Comparison of ENCODE assay signal across 1 cellular context in the genomic region with DNA sequence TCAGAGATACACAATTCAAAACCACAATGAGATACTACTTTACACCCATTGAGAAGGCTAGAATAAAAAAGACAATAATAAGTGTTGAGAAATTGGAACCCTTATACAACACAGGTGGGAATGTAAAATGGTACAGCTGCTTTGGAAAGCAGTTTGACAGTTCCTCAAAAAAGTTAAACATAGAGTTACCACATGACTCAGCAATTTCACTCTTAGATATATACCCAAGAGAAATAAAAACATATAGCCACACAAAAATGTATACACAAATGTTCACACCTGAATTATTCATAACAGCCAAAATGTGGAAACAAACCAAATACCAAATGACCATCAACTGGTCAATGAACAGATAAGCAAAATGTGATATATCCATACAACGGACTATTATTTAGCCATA.
TF ChIP-seq lines count a peak whose summit lies in the region.

No MANE protein-coding gene starts in this region.

TF ChIP-seq in HepG2, 621 proteins besides CTCF, POLR2A, EP300 and RAD21 (continued from another document):
- TF ChIP-seq, protein P1, sequence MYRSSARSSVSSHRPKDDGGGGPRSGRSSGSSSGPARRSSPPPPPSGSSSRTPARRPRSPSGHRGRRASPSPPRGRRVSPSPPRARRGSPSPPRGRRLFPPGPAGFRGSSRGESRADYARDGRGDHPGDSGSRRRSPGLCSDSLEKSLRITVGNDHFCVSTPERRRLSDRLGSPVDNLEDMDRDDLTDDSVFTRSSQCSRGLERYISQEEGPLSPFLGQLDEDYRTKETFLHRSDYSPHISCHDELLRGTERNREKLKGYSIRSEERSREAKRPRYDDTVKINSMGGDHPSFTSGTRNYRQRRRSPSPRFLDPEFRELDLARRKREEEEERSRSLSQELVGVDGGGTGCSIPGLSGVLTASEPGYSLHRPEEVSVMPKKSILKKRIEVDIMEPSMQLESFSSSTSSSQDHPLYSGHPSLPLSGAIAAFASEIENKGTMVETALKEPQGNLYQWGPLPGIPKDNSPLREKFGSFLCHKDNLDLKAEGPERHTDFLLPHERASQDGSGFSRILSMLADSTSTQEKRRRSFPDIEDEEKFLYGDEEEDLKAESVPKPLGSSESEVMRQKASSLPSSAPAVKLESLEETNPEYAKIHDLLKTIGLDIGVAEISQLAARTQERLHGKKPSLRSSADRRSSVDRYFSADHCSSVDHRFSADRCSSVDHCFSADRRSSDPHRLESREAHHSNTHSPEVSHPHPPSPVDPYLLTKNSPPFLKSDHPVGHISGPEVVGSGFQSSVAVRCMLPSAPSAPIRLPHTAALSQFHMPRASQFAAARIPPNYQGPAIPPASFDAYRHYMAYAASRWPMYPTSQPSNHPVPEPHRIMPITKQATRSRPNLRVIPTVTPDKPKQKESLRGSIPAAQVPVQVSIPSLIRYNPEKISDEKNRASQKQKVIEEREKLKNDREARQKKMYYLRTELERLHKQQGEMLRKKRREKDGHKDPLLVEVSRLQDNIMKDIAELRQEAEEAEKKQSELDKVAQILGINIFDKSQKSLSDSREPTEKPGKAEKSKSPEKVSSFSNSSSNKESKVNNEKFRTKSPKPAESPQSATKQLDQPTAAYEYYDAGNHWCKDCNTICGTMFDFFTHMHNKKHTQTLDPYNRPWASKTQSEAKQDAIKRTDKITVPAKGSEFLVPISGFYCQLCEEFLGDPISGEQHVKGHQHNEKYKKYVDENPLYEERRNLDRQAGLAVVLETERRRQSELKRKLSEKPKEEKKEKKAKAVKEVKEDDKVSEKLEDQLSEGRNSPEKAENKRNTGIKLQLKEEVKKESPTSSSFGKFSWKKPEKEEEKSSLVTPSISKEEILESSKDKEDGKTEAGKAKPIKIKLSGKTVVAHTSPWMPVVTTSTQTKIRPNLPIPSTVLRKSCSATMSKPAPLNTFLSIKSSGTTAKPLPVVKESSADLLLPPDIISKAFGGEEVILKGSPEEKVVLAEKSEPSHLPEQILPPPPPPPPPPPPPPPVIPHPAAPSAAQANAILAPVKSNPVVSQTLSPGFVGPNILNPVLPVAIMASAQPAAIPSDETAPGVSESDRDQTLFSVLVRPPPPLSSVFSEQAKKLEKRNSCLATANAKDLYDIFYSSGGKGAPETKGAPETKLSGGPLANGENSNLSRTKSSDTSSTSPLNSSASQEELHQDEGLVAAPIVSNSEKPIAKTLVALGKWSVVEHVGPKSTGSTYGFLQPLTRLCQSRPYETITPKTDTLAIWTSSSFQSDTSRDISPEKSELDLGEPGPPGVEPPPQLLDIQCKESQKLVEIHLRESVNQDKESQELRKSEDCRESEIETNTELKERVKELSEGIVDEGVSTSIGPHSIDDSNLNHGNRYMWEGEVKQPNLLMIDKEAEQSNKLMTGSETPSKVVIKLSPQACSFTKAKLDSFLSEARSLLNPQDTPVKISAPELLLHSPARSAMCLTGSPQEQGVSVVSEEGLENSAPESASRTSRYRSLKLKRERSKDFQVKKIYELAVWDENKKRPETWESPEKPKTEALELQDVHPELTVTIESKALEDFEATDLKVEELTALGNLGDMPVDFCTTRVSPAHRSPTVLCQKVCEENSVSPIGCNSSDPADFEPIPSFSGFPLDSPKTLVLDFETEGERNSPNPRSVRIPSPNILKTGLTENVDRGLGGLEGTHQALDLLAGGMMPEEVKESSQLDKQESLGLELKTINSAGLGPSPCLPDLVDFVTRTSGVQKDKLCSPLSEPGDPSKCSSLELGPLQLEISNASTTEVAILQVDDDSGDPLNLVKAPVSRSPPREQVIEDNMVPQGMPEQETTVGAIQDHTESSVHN (CRISPR knock-in tag; IDR thresholded peaks at IDR 0.05): no peak
- TF ChIP-seq ZNF337 (CRISPR knock-in tag; IDR thresholded peaks at IDR 0.05; ENCODE audit: borderline replicate concordance, low read depth) (no peak), NFE2L2 (IDR thresholded peaks at IDR 0.05; ENCODE audit: low read length) (peak; percentile 91)
